9 cellular contexts compared by ENCODE assay signal in the genomic region with DNA sequence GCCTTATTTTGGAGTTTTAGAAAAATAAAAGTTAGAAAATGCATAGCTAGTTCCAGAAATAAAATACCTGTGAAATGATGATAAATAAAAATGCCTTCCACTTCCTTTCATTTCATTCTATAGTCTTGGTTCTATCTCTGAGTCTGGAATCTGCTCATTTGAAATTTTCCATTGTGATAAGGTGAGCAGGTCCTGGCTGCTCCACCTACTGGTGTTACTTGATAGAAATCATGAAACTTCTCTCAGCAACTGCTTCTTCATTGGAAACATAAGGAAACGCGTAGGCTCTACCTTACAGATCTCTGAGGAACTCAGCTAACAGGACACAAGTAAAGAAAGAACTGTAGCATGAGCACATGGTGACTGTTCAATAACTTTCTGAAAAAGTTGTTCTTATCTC.
A peak's percentile ranks its signal among the peaks of the same experiment; 100 is the strongest.
DNase-seq lines count a peak whose midpoint lies in the region; ATAC-seq, FAIRE-seq and TF ChIP-seq lines count a peak whose summit lies in the region.
"Had no signal": no experiment of that assay in that cellular context is flagged by ENCODE, and none has a peak within 500 bp of the region (broad histone marks: within the 10 kb centered on the region; RNA-seq: fewer than 3 reads in every experiment).

No MANE protein-coding gene starts in this region.

- ATAC-seq in HG02973 (IDR thresholded peaks at IDR 0.05; ENCODE audit: unreplicated experiment) (peak; percentile 47), right lobe of liver (peak in 3 of 4 donors; percentile 37 to 48 (median 38))

- TF ChIP-seq CTCF in right lobe of liver (IDR thresholded peaks at IDR 0.05), result peak; percentile 26 to 51 (median 44)
- no peak for TF ChIP-seq CTCF in lower leg skin (IDR thresholded peaks at IDR 0.05)
- no peak for TF ChIP-seq CTCF in vagina (IDR thresholded peaks at IDR 0.05)

- no peaks in the 10 kb centered on the region for H3K9me3 ChIP-seq in adipocyte (ENCODE audit: control insufficient read depth, low read length)
- H3K9me3 ChIP-seq in right lobe of liver, result no peaks in the 10 kb centered on the region
- no peaks in the 10 kb centered on the region for H3K9me3 ChIP-seq in vagina

- peak; percentile 2 for DNase-seq in EH (ENCODE audit: low read depth)
- peak; percentile 21 for DNase-seq in adipocyte (ENCODE audit: low read depth)
- DNase-seq in right lobe of liver, result no peak
- DNase-seq in HCEC 1CT, result no peak
- DNase-seq in frontal cortex (ENCODE audit: low spot score in 2 of 2), result no peak
- DNase-seq in lower leg skin (ENCODE audit: low spot score in 2 of 2), result no peak
- DNase-seq in vagina (ENCODE audit: extremely low spot score in 2 of 2), result no peak
- DNase-seq: KG1 had no signal

- H3K4me1 ChIP-seq in adipocyte (ENCODE audit: control insufficient read depth, insufficient read depth, low read length) (no peaks in the 10 kb centered on the region), right lobe of liver (no peaks in the 10 kb centered on the region), vagina (no peaks in the 10 kb centered on the region)

- H3K27me3 ChIP-seq in adipocyte (replicated peaks; ENCODE audit: control insufficient read depth, insufficient read depth, low read length) (peaks cover 13% of the 10 kb centered on the region), right lobe of liver (no peaks in the 10 kb centered on the region), vagina (no peaks in the 10 kb centered on the region)

- H3K36me3 ChIP-seq in adipocyte (ENCODE audit: control insufficient read depth, insufficient read depth, low read length, severe bottlenecking) (no peaks in the 10 kb centered on the region), right lobe of liver (no peaks in the 10 kb centered on the region), vagina (no peaks in the 10 kb centered on the region)

- H3K4me3 ChIP-seq in adipocyte (ENCODE audit: low read length) (no peak overlapping the region), right lobe of liver (no peak overlapping the region), lower leg skin (ENCODE audit: low read depth, poor library complexity, severe bottlenecking) (no peak overlapping the region), vagina (no peak overlapping the region)

- H3K27ac ChIP-seq in right lobe of liver, result no peak overlapping the region
- no peak overlapping the region for H3K27ac ChIP-seq in vagina

- WGBS in right lobe of liver (ENCODE audit: insufficient coverage, low coverage, low lambda C conversion rate, missing lambda C conversion rate), result 59% methylated on average over 2 of the region's 2 CpGs
- 57 to 72% methylated on average over 2 of the region's 2 CpGs for WGBS in lower leg skin, 2 donors

- no peak for TF ChIP-seq POLR2A in right lobe of liver (IDR thresholded peaks at IDR 0.05)
- TF ChIP-seq POLR2A in lower leg skin (IDR thresholded peaks at IDR 0.05), result no peak
- TF ChIP-seq POLR2A in vagina (IDR thresholded peaks at IDR 0.05), result no peak

- H3K9ac ChIP-seq in adipocyte (ENCODE audit: low read length), result no peak overlapping the region

- intact Hi-C loops in right lobe of liver (cut with DNase I) (no loop called here), lower leg skin (cut with DNase I; ENCODE audit: low total_unique reads) (no loop called here), vagina (cut with DNase I) (no loop called here)

- FAIRE-seq in frontal cortex (lab: Jason Lieb, UNC), result no peak

Comparison
In these comparisons a context has a peak if more than half of its experiments do, and no peak if none do; other contexts are left out.
1. DNase-seq: peak in EH (single experiment) and adipocyte (single experiment); none in right lobe of liver (0 of 3), HCEC 1CT (single experiment), frontal cortex (0 of 2), lower leg skin (0 of 2) and vagina (0 of 2).
2. CTCF ChIP-seq: peak in right lobe of liver (4 of 4); none in lower leg skin (0 of 3) and vagina (0 of 3).